In genomic region chr2:121587131-121587530, GRCh38 we compare ENCODE assay signal across 38 cellular contexts. TPM values are rescaled to one million over a fixed set of nuclear protein-coding genes. Genes with fewer than 3 reads are reported as not detected.
"Had no signal": no experiment of that assay in that cellular context is flagged by ENCODE, and none has a peak within 500 bp of the region (broad histone marks: within the 10 kb centered on the region; RNA-seq: fewer than 3 reads in every experiment).

No MANE protein-coding gene starts in this region.

- H3K36me3 Mint-ChIP-seq: naive B cell, natural killer cell had no signal

- H2AFZ ChIP-seq: neural progenitor cell, parathyroid adenoma had no signal

- ATAC-seq: left colon; left lung; lower lobe of right lung; natural killer cell; right lobe of liver; stimulated activated naive B cell treated with anti-CD40 and anti-IgM and Interleukin-4, amounts not matched to agents 10 μg/mL and 1 μg/mL and 100 μg/mL, for 72 hours; stimulated activated naive CD8-positive, alpha-beta T cell treated with anti-CD3 and anti-CD28 coated beads, Interleukin-15, Interleukin-2, amounts not matched to agents 100 U/mL and 50 U/mL, for 24 hours had no signal

- H3K4me1 Mint-ChIP-seq: mesothelial cell of epicardium, nephron progenitor cell, neural progenitor cell had no signal

- H3K9me3 ChIP-seq: left lung, lower lobe of right lung, neutrophil, right atrium auricular region, right lobe of liver, stomach, testis, thyroid gland, transverse colon, upper lobe of left lung, vagina had no signal

- H3K27me3 Mint-ChIP-seq: naive B cell; stimulated activated naive B cell treated with anti-CD40 and anti-IgM and Interleukin-4, amounts not matched to agents 10 μg/mL and 1 μg/mL and 100 μg/mL, for 72 hours had no signal

- H3K9ac ChIP-seq: neural progenitor cell, parathyroid adenoma had no signal

- H3K4me1 ChIP-seq: lower lobe of right lung, parathyroid adenoma, right lobe of liver, stomach, testis, vagina had no signal

- H3K27ac Mint-ChIP-seq: immature natural killer cell; mesothelial cell of epicardium; naive B cell; natural killer cell; neural progenitor cell; stimulated activated naive B cell treated with anti-CD40 and anti-IgM and Interleukin-4, amounts not matched to agents 10 μg/mL and 1 μg/mL and 100 μg/mL, for 72 hours had no signal

- H3K4me2 ChIP-seq: neural progenitor cell had no signal

- H3K27me3 ChIP-seq: left lung, neural progenitor cell, neutrophil, right atrium auricular region, right lobe of liver, stomach, testis, thyroid gland, transverse colon, upper lobe of left lung, vagina had no signal

- H3K36me3 ChIP-seq: neural progenitor cell, right atrium auricular region, thyroid gland, transverse colon, vagina had no signal

- H3K27ac ChIP-seq: left lung, lower lobe of right lung, neural progenitor cell, neutrophil, parathyroid adenoma, right atrium auricular region, right lobe of liver, stomach, testis, thyroid gland, transverse colon, upper lobe of left lung, vagina had no signal

- H3K4me3 ChIP-seq: left lung, lower lobe of right lung, neural progenitor cell, right atrium auricular region, right lobe of liver, stomach, testis, thyroid gland, transverse colon, upper lobe of left lung, vagina had no signal

- H3K4me3 Mint-ChIP-seq: immature natural killer cell; mesothelial cell of epicardium; naive B cell; natural killer cell; nephron progenitor cell; neural progenitor cell; stimulated activated naive B cell treated with anti-CD40 and anti-IgM and Interleukin-4, amounts not matched to agents 10 μg/mL and 1 μg/mL and 100 μg/mL, for 72 hours had no signal

- DNase-seq: hippocampal formation; immature natural killer cell; kidney; left colon; left lung; lower lobe of right lung; mammary epithelial cell; mesenchymal stem cell; naive B cell; natural killer cell; nephron progenitor cell; occipital lobe; right lobe of liver; stimulated activated CD4-positive, alpha-beta T cell treated with anti-CD3 and anti-CD28 coated beads, Interleukin-12 subunit alpha, Interleukin-12 subunit beta, amount 100 ng/mL, for 4 hours; stimulated activated CD4-positive, alpha-beta T cell treated with anti-CD3 and anti-CD28 coated beads, Interleukin-15, amount 100 ng/mL, for 24 hours; stimulated activated CD4-positive, alpha-beta T cell treated with anti-CD3 and anti-CD28 coated beads, Interleukin-2, amount 100 ng/mL, for 24 hours; stimulated activated CD4-positive, alpha-beta T cell treated with anti-CD3 and anti-CD28 coated beads, Interleukin-4, amount 100 ng/mL, for 1 hour; stimulated activated naive B cell treated with anti-CD40 and anti-IgM and Interleukin-4, amounts not matched to agents 10 μg/mL and 1 μg/mL and 100 μg/mL, for 72 hours; stimulated activated naive CD8-positive, alpha-beta T cell treated with anti-CD3 and anti-CD28 coated beads, Interleukin-15, Interleukin-2, amounts not matched to agents 100 U/mL and 50 U/mL, for 24 hours; stomach; testis; thyroid gland; transverse colon; upper lobe of left lung had no signal

- FAIRE-seq: islet of Langerhans, kidney had no signal

- H3K9me3 Mint-ChIP-seq: immature natural killer cell, mesothelial cell of epicardium, natural killer cell, nephron progenitor cell, neural progenitor cell had no signal

RNA-seq across cellular contexts. Expression of gene RNU4ATAC, which starts 56.5 kb away (rescaled TPM):
- total RNA-seq: left colon, left lung, liver, mesothelial cell of epicardium, mononuclear cell, natural killer cell, osteocyte, posterior vena cava, renal cortical epithelial cell, right atrium auricular region, right lobe of liver, skeletal muscle tissue, testis, thyroid gland, upper lobe of left lung, vagina had no signal
- polyA plus RNA-seq: immature natural killer cell, mammary epithelial cell, stomach, urinary bladder had no signal
